ENCODE assay signal across 1 cellular context in the genomic region with DNA sequence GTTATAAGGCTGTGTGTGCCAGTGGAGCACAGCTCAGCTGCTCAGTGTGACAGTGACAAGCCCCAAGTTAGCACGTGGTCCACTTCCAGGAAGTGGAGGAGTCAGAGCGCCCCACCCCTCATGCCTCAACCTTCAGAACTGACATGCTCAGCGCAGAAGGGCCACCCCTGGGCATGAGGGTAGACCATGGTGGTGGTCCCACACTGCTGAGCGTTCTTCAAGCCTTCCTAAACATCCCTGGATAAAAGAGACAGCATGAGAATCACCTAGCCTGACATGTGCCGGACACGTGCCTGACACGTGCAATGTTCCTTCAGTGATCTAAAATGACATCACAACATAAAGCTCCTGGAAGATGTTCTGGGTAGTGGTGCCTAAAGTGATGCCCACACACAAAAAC.
TF ChIP-seq lines count a peak whose summit lies in the region.

No MANE protein-coding gene starts in this region.

TF ChIP-seq in H1, 55 proteins besides CTCF, POLR2A, EP300 and RAD21 (continued from another document):
- TF ChIP-seq, protein P1, sequence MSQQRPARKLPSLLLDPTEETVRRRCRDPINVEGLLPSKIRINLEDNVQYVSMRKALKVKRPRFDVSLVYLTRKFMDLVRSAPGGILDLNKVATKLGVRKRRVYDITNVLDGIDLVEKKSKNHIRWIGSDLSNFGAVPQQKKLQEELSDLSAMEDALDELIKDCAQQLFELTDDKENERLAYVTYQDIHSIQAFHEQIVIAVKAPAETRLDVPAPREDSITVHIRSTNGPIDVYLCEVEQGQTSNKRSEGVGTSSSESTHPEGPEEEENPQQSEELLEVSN (IDR thresholded peaks at IDR 0.05): no peak
- TF ChIP-seq TEAD4 (IDR thresholded peaks at IDR 0.05; ENCODE audit: low read depth, low read length) (no peak), HDAC2 (IDR thresholded peaks at IDR 0.05; ENCODE audit: borderline replicate concordance in 1 of 2, low read depth in 2 of 2, low read length in 2 of 2) (no peak), SIX5 (IDR thresholded peaks at IDR 0.05; ENCODE audit: low read depth, low read length) (no peak), CHD2 (IDR thresholded peaks at IDR 0.05; ENCODE audit: low read length) (no peak), CBX8 (IDR thresholded peaks at IDR 0.05; ENCODE audit: borderline replicate concordance, low read depth, low read length) (no peak)
- TF ChIP-seq, protein P2, sequence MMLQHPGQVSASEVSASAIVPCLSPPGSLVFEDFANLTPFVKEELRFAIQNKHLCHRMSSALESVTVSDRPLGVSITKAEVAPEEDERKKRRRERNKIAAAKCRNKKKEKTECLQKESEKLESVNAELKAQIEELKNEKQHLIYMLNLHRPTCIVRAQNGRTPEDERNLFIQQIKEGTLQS (IDR thresholded peaks at IDR 0.05; ENCODE audit: insufficient read depth, low read depth, low read length): no peak
